ENCODE assay signal across 28 cellular contexts in the genomic region with DNA sequence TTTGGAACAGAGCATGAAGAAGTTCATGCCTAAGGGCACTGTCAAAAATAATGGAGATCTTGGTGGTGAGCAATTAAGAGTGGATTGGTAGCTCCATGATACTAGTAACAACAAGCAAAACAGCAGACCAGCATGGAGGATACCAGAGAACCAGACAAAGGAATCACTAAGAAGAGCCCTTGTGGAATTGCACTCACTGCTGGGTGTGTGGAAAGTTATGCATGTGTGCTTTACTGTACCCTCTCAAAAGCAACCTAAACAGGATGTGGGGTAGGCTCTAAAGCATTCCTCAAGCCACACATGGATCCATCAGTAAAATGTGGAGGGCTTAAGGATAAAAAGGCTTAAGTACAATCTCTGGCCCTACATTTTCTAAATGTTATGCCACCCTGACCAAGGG.
DNase-seq lines count a peak whose midpoint lies in the region; TF ChIP-seq lines count a peak whose summit lies in the region.
"Had no signal": no experiment of that assay in that cellular context is flagged by ENCODE, and none has a peak within 500 bp of the region (broad histone marks: within the 10 kb centered on the region; RNA-seq: fewer than 3 reads in every experiment).

No MANE protein-coding gene starts in this region.

- no peak overlapping the region for H2AFZ ChIP-seq in trophoblast cell (ENCODE audit: insufficient read depth, low read length, poor library complexity)
- H2AFZ ChIP-seq: GM23338 had no signal

- no peak overlapping the region for H2BK5ac ChIP-seq in trophoblast cell (ENCODE audit: low read depth, low read length, poor library complexity)

- H2BK12ac ChIP-seq in trophoblast cell (ENCODE audit: low read length) = no peak overlapping the region

- H3K23ac ChIP-seq in trophoblast cell (ENCODE audit: low read length) = no peak overlapping the region

- H4K8ac ChIP-seq in trophoblast cell (ENCODE audit: low read depth, low read length) = no peak overlapping the region

- H3K4me1 ChIP-seq in SJSA1 (replicated peaks) (peaks cover 38% of the 10 kb centered on the region), trophoblast cell (ENCODE audit: control insufficient read depth in 1 of 2, insufficient read depth in 2 of 2, low read length in 2 of 2) (peaks cover 0 to 8% of the 10 kb centered on the region in 2 experiments)
- H3K4me1 ChIP-seq: body of pancreas, Caco-2, prostate gland, upper lobe of left lung had no signal

- H3K9me3 ChIP-seq in SJSA1 (replicated peaks) (no peaks in the 10 kb centered on the region), trophoblast cell (ENCODE audit: insufficient read depth, low read depth, low read length) (no peaks in the 10 kb centered on the region)
- H3K9me3 ChIP-seq: body of pancreas, Caco-2, prostate gland had no signal

- no peak overlapping the region for H4K12ac ChIP-seq in trophoblast cell (ENCODE audit: low read depth, low read length)

- H3K14ac ChIP-seq in trophoblast cell (ENCODE audit: low read length) = peak overlapping the region; percentile 25

- peak; percentile 45 for DNase-seq in H4 (ENCODE audit: low spot score)
- peak; percentile 48 to 54 for DNase-seq in SJSA1 (ENCODE audit: low read depth in 1 of 2, low spot score in 2 of 2)
- peak; percentile 20 for DNase-seq in fibroblast of pulmonary artery (ENCODE audit: low read depth)
- no peak for DNase-seq in trophoblast cell
- no peak for DNase-seq in NK-92 treated with Interleukin-12 subunit alpha and Interleukin-12 subunit beta, amount 100 ng/mL, for 24 hours (lab: John Stamatoyannopoulos, UW)
- DNase-seq in NCI-H1105 (lab: John Stamatoyannopoulos, UW) = no peak
- no peak for DNase-seq in activated CD4-positive, alpha-beta T cell treated with anti-CD3 and anti-CD28 coated beads for 1 hour
- no peak for DNase-seq in NCI-H345 (lab: John Stamatoyannopoulos, UW)
- DNase-seq: activated CD4-positive, alpha-beta T cell treated with anti-CD3 and anti-CD28 coated beads for 36 hours; activated CD8-positive, alpha-beta T cell treated with anti-CD3 and anti-CD28 coated beads for 36 hours; activated naive CD4-positive, alpha-beta T cell treated with anti-CD3 and anti-CD28 coated beads for 36 hours; body of pancreas; C1 segment of cervical spinal cord; Caco-2; DMS53; effector CD4-positive, alpha-beta T cell; GDM1; glutamatergic neuron; left ventricle myocardium superior; naive thymus-derived CD8-positive, alpha-beta T cell; NCI-H1417 treated with DMSO at 0.1 percent for 48 hours; NCI-H2029 treated with DMSO at 0.1 percent for 48 hours; NCI-H526; PC-3; SHP77; upper lobe of left lung had no signal

- no peak overlapping the region for H2BK120ac ChIP-seq in trophoblast cell (ENCODE audit: insufficient read depth, low read length, poor library complexity)

- H4K91ac ChIP-seq in trophoblast cell (ENCODE audit: low read depth, low read length) = no peak overlapping the region

- no peaks in the 10 kb centered on the region for H3K36me3 ChIP-seq in SJSA1
- no peaks in the 10 kb centered on the region for H3K36me3 ChIP-seq in trophoblast cell (ENCODE audit: control insufficient read depth in 1 of 2, insufficient read depth in 2 of 2, low read length in 2 of 2)
- H3K36me3 ChIP-seq: prostate gland, upper lobe of left lung had no signal

- H2AK5ac ChIP-seq in trophoblast cell (ENCODE audit: low read length) = no peak overlapping the region

- no peak overlapping the region for H3K18ac ChIP-seq in trophoblast cell (ENCODE audit: low read length)

- no peak overlapping the region for H3K9ac ChIP-seq in trophoblast cell (ENCODE audit: low read length)

- H3K27ac ChIP-seq in SJSA1 (peak overlapping the region; percentile 97), trophoblast cell (ENCODE audit: low read depth, low read length) (no peak overlapping the region)
- H3K27ac ChIP-seq: body of pancreas, prostate gland, upper lobe of left lung had no signal

- H3K4ac ChIP-seq in trophoblast cell (ENCODE audit: low read depth, low read length) = no peak overlapping the region

- H3K4me3 ChIP-seq in SJSA1 (no peak overlapping the region), fibroblast of pulmonary artery (replicated peaks; ENCODE audit: low read depth, low read length) (no peak overlapping the region), trophoblast cell (ENCODE audit: low read depth, low read length) (no peak overlapping the region)
- H3K4me3 ChIP-seq: body of pancreas, GM23338, prostate gland, upper lobe of left lung had no signal

- no peaks in the 10 kb centered on the region for H3K79me2 ChIP-seq in trophoblast cell (ENCODE audit: control insufficient read depth, insufficient read depth, low read length, poor library complexity)

- H3K27me3 ChIP-seq in SJSA1 (replicated peaks) (no peaks in the 10 kb centered on the region), trophoblast cell (ENCODE audit: insufficient read depth, low read length) (no peaks in the 10 kb centered on the region)
- H3K27me3 ChIP-seq: body of pancreas, upper lobe of left lung had no signal

- no peaks in the 10 kb centered on the region for H3K79me1 ChIP-seq in trophoblast cell (ENCODE audit: low read length)

- H3K4me2 ChIP-seq in trophoblast cell (ENCODE audit: low read length) = no peak overlapping the region
- H3K4me2 ChIP-seq: GM23338 had no signal

- no peak for TF ChIP-seq CTCF in fibroblast of pulmonary artery (IDR thresholded peaks at IDR 0.05; ENCODE audit: low read length, missing control alignments)

Comparison
In these comparisons a context has a peak if more than half of its experiments do, and no peak if none do; other contexts are left out.
1. DNase-seq: peak in H4 (single experiment), SJSA1 (2 of 2) and fibroblast of pulmonary artery (single experiment); none in trophoblast cell (0 of 2), NK-92 treated with Interleukin-12 subunit alpha and Interleukin-12 subunit beta, amount 100 ng/mL, for 24 hours (single experiment), NCI-H1105 (single experiment), activated CD4-positive, alpha-beta T cell treated with anti-CD3 and anti-CD28 coated beads for 1 hour (single experiment) and NCI-H345 (single experiment).